ENCODE assay signal across 9 cellular contexts in the genomic region with DNA sequence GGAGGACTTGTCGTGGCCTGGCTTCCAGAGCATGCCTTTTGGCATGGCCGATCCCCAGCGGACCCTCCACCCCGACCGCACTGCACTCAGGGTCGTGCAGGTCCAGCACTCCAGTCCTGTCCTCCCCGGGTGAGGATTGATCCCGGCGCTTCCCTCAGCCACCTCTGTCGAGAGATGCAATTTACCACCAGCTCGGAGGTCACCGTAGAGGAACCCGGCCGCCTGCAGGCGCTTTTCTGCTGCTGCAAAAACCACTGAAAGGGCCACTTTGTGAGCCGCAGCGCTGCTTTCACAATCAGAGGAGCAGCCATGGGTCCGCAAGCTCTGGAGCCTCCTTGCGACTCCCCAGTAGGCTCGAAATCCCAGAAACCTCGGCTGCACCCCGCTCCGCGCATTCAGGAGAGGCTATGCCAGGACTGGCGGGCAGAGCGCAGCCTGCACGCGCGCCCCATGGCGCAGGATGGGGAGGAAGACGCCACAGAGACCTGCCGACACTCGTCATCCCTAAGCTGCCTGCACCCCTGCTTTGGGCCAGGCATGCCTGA.
DNase-seq lines count a peak whose midpoint lies in the region; ATAC-seq and TF ChIP-seq lines count a peak whose summit lies in the region.
"Had no signal": no experiment of that assay in that cellular context is flagged by ENCODE, and none has a peak within 500 bp of the region (broad histone marks: within the 10 kb centered on the region; RNA-seq: fewer than 3 reads in every experiment).

No MANE protein-coding gene starts in this region.

- H3K23ac ChIP-seq in IMR-90 (ENCODE audit: low read depth, low read length), result no peak overlapping the region

- H2AFZ ChIP-seq in IMR-90 (replicated peaks; ENCODE audit: low read length, poor library complexity), result peak overlapping the region; percentile 57
- H2AFZ ChIP-seq in parathyroid adenoma, result peak overlapping the region; percentile 67

- no peak overlapping the region for H2AK9ac ChIP-seq in IMR-90 (replicated peaks; ENCODE audit: low read depth, low read length, poor library complexity)

- H3K79me2 ChIP-seq in parathyroid adenoma, result no peaks in the 10 kb centered on the region

- H3K18ac ChIP-seq in IMR-90 (ENCODE audit: low read depth, low read length), result no peak overlapping the region

- H3K4me1 ChIP-seq in IMR-90 (ENCODE audit: control insufficient read depth, insufficient read depth, low read length) (no peaks in the 10 kb centered on the region), esophagus muscularis mucosa (peaks cover 8 to 15% (median 11%) of the 10 kb centered on the region in 4 donors), parathyroid adenoma (peaks cover 5% of the 10 kb centered on the region)

- H3K4me2 ChIP-seq in IMR-90 (ENCODE audit: low read depth, low read length) (no peak overlapping the region), parathyroid adenoma (ENCODE audit: low read length) (peak overlapping the region; percentile 42)
- H3K4me2 ChIP-seq: smooth muscle cell had no signal

- no peak overlapping the region for H3K56ac ChIP-seq in IMR-90 (ENCODE audit: extremely low read depth, insufficient read depth, low read length)

- ATAC-seq in IMR-90 (ENCODE audit: low read depth) (no peak), HG02852 (IDR thresholded peaks at IDR 0.05; ENCODE audit: unreplicated experiment) (no peak), GM21447 (IDR thresholded peaks at IDR 0.05; ENCODE audit: unreplicated experiment) (no peak)

- H3K27ac ChIP-seq in IMR-90 (ENCODE audit: insufficient read depth, low read length), result no peak overlapping the region
- no peak overlapping the region for H3K27ac ChIP-seq in esophagus muscularis mucosa (replicated peaks in 1 of 4)
- H3K27ac ChIP-seq in parathyroid adenoma, result no peak overlapping the region
- H3K27ac ChIP-seq: body of pancreas had no signal

- TF ChIP-seq POLR2A in IMR-90 (IDR thresholded peaks at IDR 0.05; ENCODE audit: low read depth, low read length), result no peak
- TF ChIP-seq POLR2A in esophagus muscularis mucosa (IDR thresholded peaks at IDR 0.05; ENCODE audit: low read depth), result no peak

- no peak overlapping the region for H4K8ac ChIP-seq in IMR-90 (ENCODE audit: low read depth in 2 of 2, low read length in 2 of 2)

- no peak for TF ChIP-seq RAD21 in IMR-90 (IDR thresholded peaks at IDR 0.05; ENCODE audit: low read length)

- in situ Hi-C loops in IMR-90 (cut with MboI; ENCODE audit: low sequenced_read_pairs), result no loop called here

- H3K4me3 ChIP-seq in IMR-90 (ENCODE audit: insufficient read depth, low read depth, low read length) (no peak overlapping the region), esophagus muscularis mucosa (peak overlapping the region; percentile 28 to 39 (median 33)), parathyroid adenoma (ENCODE audit: low read depth, low read length) (no peak overlapping the region)
- H3K4me3 ChIP-seq: body of pancreas, smooth muscle cell had no signal

- CTCF ChIA-PET in IMR-90 (lab: Yijun Ruan, JAX), result no interaction called here

- dilution Hi-C loops in IMR-90 (cut with HindIII; ENCODE audit: low sequenced_read_pairs, unreplicated experiment), result no loop called here

- H3K9ac ChIP-seq in IMR-90 (ENCODE audit: low read depth, low read length) (no peak overlapping the region), parathyroid adenoma (no peak overlapping the region)

- no peak overlapping the region for H2BK120ac ChIP-seq in IMR-90 (ENCODE audit: low read depth, low read length)

- BruUV-seq in IMR-90 (replicated peaks; lab: Mats Ljungman, UMichigan), result no TSS peak

- H3K36me3 ChIP-seq in IMR-90 (ENCODE audit: control insufficient read depth, insufficient read depth, low read length) (no peaks in the 10 kb centered on the region), esophagus muscularis mucosa (no peaks in the 10 kb centered on the region), parathyroid adenoma (ENCODE audit: control insufficient read depth, insufficient read depth, low read length) (no peaks in the 10 kb centered on the region)

- H4K20me1 ChIP-seq in IMR-90 (ENCODE audit: insufficient read depth, low read length), result no peaks in the 10 kb centered on the region

- H3K27me3 ChIP-seq in IMR-90 (ENCODE audit: control insufficient read depth, insufficient read depth, low read length), result peaks cover 5% of the 10 kb centered on the region; the same call in 1 of the 2 replicates
- peaks cover 0 to 43% (median 0%) of the 10 kb centered on the region in 4 donors for H3K27me3 ChIP-seq in esophagus muscularis mucosa
- H3K27me3 ChIP-seq in parathyroid adenoma (ENCODE audit: control insufficient read depth, insufficient read depth, low read length), result no peaks in the 10 kb centered on the region

- intact Hi-C loops in IMR-90 (cut with micrococcal nuclease) (no loop called here), esophagus muscularis mucosa (cut with DNase I) (no loop called here)

- no peaks in the 10 kb centered on the region for H3K9me3 ChIP-seq in IMR-90 (ENCODE audit: control insufficient read depth, insufficient read depth, low read length)
- no peaks in the 10 kb centered on the region for H3K9me3 ChIP-seq in esophagus muscularis mucosa
- no peaks in the 10 kb centered on the region for H3K9me3 ChIP-seq in parathyroid adenoma (ENCODE audit: control insufficient read depth, low read length)
- H3K9me3 ChIP-seq: body of pancreas had no signal

- H2BK5ac ChIP-seq in IMR-90 (ENCODE audit: low read depth, low read length, poor library complexity, severe bottlenecking), result no peak overlapping the region

- TF ChIP-seq CTCF in IMR-90 (conservative IDR thresholded peaks at IDR 0.05; ENCODE audit: low read depth, low read length), result no peak
- no peak for TF ChIP-seq CTCF in esophagus muscularis mucosa (IDR thresholded peaks at IDR 0.05)
- TF ChIP-seq CTCF in parathyroid adenoma (IDR thresholded peaks at IDR 0.05), result no peak

- H4K91ac ChIP-seq in IMR-90 (ENCODE audit: insufficient read depth, low read depth, low read length), result no peak overlapping the region

- H3K4ac ChIP-seq in IMR-90 (ENCODE audit: low read depth, low read length), result no peak overlapping the region

- H2BK20ac ChIP-seq in IMR-90 (ENCODE audit: low read depth, low read length), result no peak overlapping the region

- DNase-seq in ELF-1 (ENCODE audit: low read depth, low spot score), result peak; percentile 54
- DNase-seq in IMR-90, result no peak
- DNase-seq in esophagus muscularis mucosa (ENCODE audit: extremely low spot score), result no peak
- no peak for DNase-seq in SKM-1 (lab: John Stamatoyannopoulos, UW; ENCODE audit: unreplicated experiment)

- no peak overlapping the region for H3K14ac ChIP-seq in IMR-90 (replicated peaks; ENCODE audit: low read depth, low read length)

- H2BK15ac ChIP-seq in IMR-90 (ENCODE audit: low read depth, low read length), result no peak overlapping the region

- peaks cover 3% of the 10 kb centered on the region; the same call in 1 of the 2 replicates for H3K9me1 ChIP-seq in IMR-90 (ENCODE audit: insufficient read depth, low read length)

- POLR2A ChIA-PET in IMR-90 (lab: Charles Lee; ENCODE audit: unreplicated experiment), result no interaction called here

- no peak overlapping the region for H2AK5ac ChIP-seq in IMR-90 (ENCODE audit: low read depth, low read length)

- no peaks in the 10 kb centered on the region for H3K79me1 ChIP-seq in IMR-90 (ENCODE audit: low read depth in 1 of 2, low read length in 2 of 2)

- 28% methylated on average over 32 of the region's 33 CpGs; no CpG with 5 or more reads in 1 of the 2 experiments for WGBS in IMR-90 (ENCODE audit: extremely low coverage in 2 of 2, insufficient read length in 1 of 2), 2 experiments
- 15% methylated on average over 9 of the region's 33 CpGs for WGBS in esophagus muscularis mucosa

- no peak for TF ChIP-seq EP300 in esophagus muscularis mucosa (IDR thresholded peaks at IDR 0.05)

- no peak overlapping the region for H4K5ac ChIP-seq in IMR-90 (ENCODE audit: low read depth, low read length)

TF ChIP-seq in IMR-90, 13 proteins besides CTCF, POLR2A, EP300 and RAD21:
- TF ChIP-seq NFE2L2 (IDR thresholded peaks at IDR 0.05; ENCODE audit: low read depth, low read length) (no peak), SMC3 (IDR thresholded peaks at IDR 0.05; ENCODE audit: low read depth, low read length) (no peak), RFX5 (IDR thresholded peaks at IDR 0.05; ENCODE audit: low read depth, low read length) (no peak), FOS (IDR thresholded peaks at IDR 0.05; ENCODE audit: low read depth, low read length) (no peak), CHD1 (IDR thresholded peaks at IDR 0.05; ENCODE audit: low read depth, low read length) (no peak), MAZ (IDR thresholded peaks at IDR 0.05; ENCODE audit: borderline replicate concordance, low read depth, low read length) (no peak), RCOR1 (IDR thresholded peaks at IDR 0.05; ENCODE audit: insufficient replicate concordance, low read length) (no peak), MAFK (IDR thresholded peaks at IDR 0.05; ENCODE audit: low read depth, low read length) (no peak), CEBPB (IDR thresholded peaks at IDR 0.05; ENCODE audit: low read depth, low read length) (no peak), MXI1 (IDR thresholded peaks at IDR 0.05; ENCODE audit: borderline replicate concordance, low read depth, low read length) (no peak), BHLHE40 (IDR thresholded peaks at IDR 0.05; ENCODE audit: low read depth, low read length) (no peak)
- TF ChIP-seq, protein P1, sequence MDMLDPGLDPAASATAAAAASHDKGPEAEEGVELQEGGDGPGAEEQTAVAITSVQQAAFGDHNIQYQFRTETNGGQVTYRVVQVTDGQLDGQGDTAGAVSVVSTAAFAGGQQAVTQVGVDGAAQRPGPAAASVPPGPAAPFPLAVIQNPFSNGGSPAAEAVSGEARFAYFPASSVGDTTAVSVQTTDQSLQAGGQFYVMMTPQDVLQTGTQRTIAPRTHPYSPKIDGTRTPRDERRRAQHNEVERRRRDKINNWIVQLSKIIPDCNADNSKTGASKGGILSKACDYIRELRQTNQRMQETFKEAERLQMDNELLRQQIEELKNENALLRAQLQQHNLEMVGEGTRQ (IDR thresholded peaks at IDR 0.05; ENCODE audit: low read depth, low read length), result no peak
- TF ChIP-seq, protein P2, sequence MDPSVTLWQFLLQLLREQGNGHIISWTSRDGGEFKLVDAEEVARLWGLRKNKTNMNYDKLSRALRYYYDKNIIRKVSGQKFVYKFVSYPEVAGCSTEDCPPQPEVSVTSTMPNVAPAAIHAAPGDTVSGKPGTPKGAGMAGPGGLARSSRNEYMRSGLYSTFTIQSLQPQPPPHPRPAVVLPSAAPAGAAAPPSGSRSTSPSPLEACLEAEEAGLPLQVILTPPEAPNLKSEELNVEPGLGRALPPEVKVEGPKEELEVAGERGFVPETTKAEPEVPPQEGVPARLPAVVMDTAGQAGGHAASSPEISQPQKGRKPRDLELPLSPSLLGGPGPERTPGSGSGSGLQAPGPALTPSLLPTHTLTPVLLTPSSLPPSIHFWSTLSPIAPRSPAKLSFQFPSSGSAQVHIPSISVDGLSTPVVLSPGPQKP (IDR thresholded peaks at IDR 0.05; ENCODE audit: borderline replicate concordance, low read depth, low read length), result no peak

Comparison
In these comparisons a context has a peak if more than half of its experiments do, and no peak if none do; other contexts are left out.
1. H3K4me3 ChIP-seq: peak in esophagus muscularis mucosa (4 of 4); none in IMR-90 (single experiment) and parathyroid adenoma (single experiment).